In genomic region chr1:23793018-23793781, GRCh38 we compare ENCODE assay signal across 9 cellular contexts. TPM values are rescaled to one million over a fixed set of nuclear protein-coding genes. Genes with fewer than 3 reads are reported as not detected.
DNase-seq lines count a peak whose midpoint lies in the region; ATAC-seq and TF ChIP-seq lines count a peak whose summit lies in the region.
"Had no signal": no experiment of that assay in that cellular context is flagged by ENCODE, and none has a peak within 500 bp of the region (broad histone marks: within the 10 kb centered on the region; RNA-seq: fewer than 3 reads in every experiment).

No MANE protein-coding gene starts in this region.

- H3K4me3 ChIP-seq in effector memory CD4-positive, alpha-beta T cell (ENCODE audit: insufficient read depth, low read depth, low read length, poor library complexity, severe bottlenecking) = no peak overlapping the region
- H3K4me3 ChIP-seq in ovary = no peak overlapping the region

- DNase-seq in GM10248 (ENCODE audit: extremely low spot score) (peak; percentile 45), SK-MEL-5 (ENCODE audit: low read depth, low spot score) (peak; percentile 43), ovary (peak in 4 of 5 donors; percentile 41 to 57 (median 46)), DMS114 treated with DMSO at 0.1 percent for 48 hours (lab: John Stamatoyannopoulos, UW; ENCODE audit: unreplicated experiment) (no peak), SW480 (ENCODE audit: low spot score) (no peak), sciatic nerve (ENCODE audit: low spot score) (no peak), NCI-H526 treated with DMSO at 0.1 percent for 48 hours (lab: John Stamatoyannopoulos, UW) (no peak)
- peak in 2 of 3 donors; percentile 29 to 49 for DNase-seq in effector memory CD4-positive, alpha-beta T cell

- TF ChIP-seq POLR2A in ovary (IDR thresholded peaks at IDR 0.05) = no peak

- no peak for TF ChIP-seq CTCF in GM10248 (IDR thresholded peaks at IDR 0.05; ENCODE audit: control extremely low read depth, extremely low read depth, low read depth, missing control alignments)
- no peak for TF ChIP-seq CTCF in ovary (IDR thresholded peaks at IDR 0.05)

- peaks cover 16% of the 10 kb centered on the region for H3K4me1 ChIP-seq in effector memory CD4-positive, alpha-beta T cell (ENCODE audit: control insufficient read depth, insufficient read depth, low read length, poor library complexity, severe bottlenecking)
- H3K4me1 ChIP-seq in ovary (ENCODE audit: insufficient read depth) = peaks cover 27% of the 10 kb centered on the region

- in situ Hi-C loops in SK-MEL-5 (cut with HindIII; ENCODE audit: low pct_unique_long_range_greater_than_20kb, low sequenced_read_pairs) = no loop called here

- intact Hi-C loops in ovary (cut with DNase I) = no loop called here
- intact Hi-C loops in sciatic nerve (cut with DNase I) = no loop called here

- H3K27me3 ChIP-seq in effector memory CD4-positive, alpha-beta T cell (replicated peaks; ENCODE audit: control insufficient read depth, insufficient read depth, low read length, poor library complexity, severe bottlenecking) = no peaks in the 10 kb centered on the region
- H3K27me3 ChIP-seq in ovary = no peaks in the 10 kb centered on the region
- H3K27me3 ChIP-seq: heart right ventricle had no signal

- peaks cover 21% of the 10 kb centered on the region for H3K36me3 ChIP-seq in effector memory CD4-positive, alpha-beta T cell (ENCODE audit: control insufficient read depth, insufficient read depth, low read length)
- no peaks in the 10 kb centered on the region for H3K36me3 ChIP-seq in ovary

- TF ChIP-seq EP300 in ovary (IDR thresholded peaks at IDR 0.05) = no peak

- POLR2A ChIA-PET in GM10248 (lab: Yijun Ruan, JAX) = interaction anchor here (1.1 kb wide), 1 partner anchor 13 kb away, joined by 3 read pairs; no protein-coding TSS in a partner anchor

- WGBS in ovary, 3 donors = 59 to 68% (median 62%) methylated on average over 16 of the region's 16 CpGs

- peak overlapping the region; percentile 42 for H3K27ac ChIP-seq in effector memory CD4-positive, alpha-beta T cell (ENCODE audit: insufficient read depth, low read length, poor library complexity, severe bottlenecking)
- H3K27ac ChIP-seq in ovary = no peak overlapping the region

- CTCF ChIA-PET in GM10248 (lab: Yijun Ruan, JAX) = interaction anchor here (1.7 to 16.4 kb wide), 2 partner anchors 17 to 123 kb away, joined by 8 to 169 read pairs; no protein-coding TSS in a partner anchor

- no peak for ATAC-seq in sciatic nerve

- H3K9me3 ChIP-seq in effector memory CD4-positive, alpha-beta T cell (ENCODE audit: control insufficient read depth, low read length) = no peaks in the 10 kb centered on the region
- H3K9me3 ChIP-seq in ovary = no peaks in the 10 kb centered on the region
- H3K9me3 ChIP-seq: heart right ventricle had no signal

RNA-seq across cellular contexts. Expression of gene LYPLA2, which starts 2.3 kb away (rescaled TPM):
- total RNA-seq in SK-MEL-5 (2014; rRNA removed; shearing (Covaris generic)) = 78.5 and 84.9 TPM in 2 replicates
- polyA plus RNA-seq in SK-MEL-5 (2015; cell fraction: cytosol; rRNA removed) = 81.1 and 100 TPM in 2 replicates
- polyA plus RNA-seq in SK-MEL-5 (2015; cell fraction: nucleus; rRNA removed) = 104 and 117 TPM in 2 replicates
- 10 to 100 TPM; 16.5 to 33.2 (median 27.3) TPM for total RNA-seq in ovary
- 10 to 100 TPM in 1 of 2 donors, 1 to 10 TPM in 1; 8.5 to 23.4 TPM for polyA plus RNA-seq in ovary
- 30.7 TPM for total RNA-seq in sciatic nerve

RNA-seq across cellular contexts. Expression of gene GALE, which starts 7.4 kb away (rescaled TPM):
- 82.3 and 82.4 TPM in 2 replicates for total RNA-seq in SK-MEL-5 (2014; rRNA removed; shearing (Covaris generic))
- polyA plus RNA-seq in SK-MEL-5 (2015; cell fraction: cytosol; rRNA removed) = 76.4 and 85.8 TPM in 2 replicates
- 144 and 147 TPM in 2 replicates for polyA plus RNA-seq in SK-MEL-5 (2015; cell fraction: nucleus; rRNA removed)
- total RNA-seq in ovary (10 to 100 TPM; 10.1 to 17.7 (median 13.4) TPM), sciatic nerve (15.8 TPM)
- polyA plus RNA-seq in ovary = 10 to 100 TPM in 1 of 2 donors, 1 to 10 TPM in 1; 3.2 to 11.5 TPM

RNA-seq across cellular contexts. Expression of gene PITHD1, which starts 15.0 kb away (rescaled TPM):
- 36.1 and 36.5 TPM in 2 replicates for total RNA-seq in SK-MEL-5 (2014; rRNA removed; shearing (Covaris generic))
- 28.9 and 31.2 TPM in 2 replicates for polyA plus RNA-seq in SK-MEL-5 (2015; cell fraction: cytosol; rRNA removed)
- polyA plus RNA-seq in SK-MEL-5 (2015; cell fraction: nucleus; rRNA removed) = 23.6 and 33.4 TPM in 2 replicates
- 10 to 100 TPM; 39.9 to 46.5 (median 42.7) TPM for total RNA-seq in ovary
- 10 to 100 TPM; 43.4 to 55.0 TPM for polyA plus RNA-seq in ovary
- total RNA-seq in sciatic nerve = 100 TPM

RNA-seq across cellular contexts. Expression of gene HMGCL, which starts 32.0 kb away (rescaled TPM):
- 54.7 and 59.7 TPM in 2 replicates for total RNA-seq in SK-MEL-5 (2014; rRNA removed; shearing (Covaris generic))
- polyA plus RNA-seq in SK-MEL-5 (2015; cell fraction: cytosol; rRNA removed) = 36.5 and 36.9 TPM in 2 replicates
- 23.3 and 24.6 TPM in 2 replicates for polyA plus RNA-seq in SK-MEL-5 (2015; cell fraction: nucleus; rRNA removed)
- total RNA-seq in ovary = 10 to 100 TPM; 14.3 to 31.7 (median 25.2) TPM
- 10 to 100 TPM; 28.7 to 41.4 TPM for polyA plus RNA-seq in ovary
- 34.4 TPM for total RNA-seq in sciatic nerve

RNA-seq across cellular contexts. Expression of gene ELOA, which starts 49.9 kb away (rescaled TPM):
- 48.0 and 53.4 TPM in 2 replicates for total RNA-seq in SK-MEL-5 (2014; rRNA removed; shearing (Covaris generic))
- polyA plus RNA-seq in SK-MEL-5 (2015; cell fraction: cytosol; rRNA removed) = 44.7 and 57.7 TPM in 2 replicates
- 23.8 and 25.4 TPM in 2 replicates for polyA plus RNA-seq in SK-MEL-5 (2015; cell fraction: nucleus; rRNA removed)
- 10 to 100 TPM; 17.8 to 38.0 (median 27.3) TPM for total RNA-seq in ovary
- polyA plus RNA-seq in ovary = 10 to 100 TPM; 13.0 to 29.8 TPM
- total RNA-seq in sciatic nerve = 28.2 TPM

Comparison
In these comparisons a context has a peak if more than half of its experiments do, and no peak if none do; other contexts are left out.
1. DNase-seq: peak in GM10248 (single experiment), SK-MEL-5 (single experiment), effector memory CD4-positive, alpha-beta T cell (2 of 3) and ovary (4 of 5); none in DMS114 treated with DMSO at 0.1 percent for 48 hours (single experiment), SW480 (single experiment), sciatic nerve (single experiment) and NCI-H526 treated with DMSO at 0.1 percent for 48 hours (single experiment).